16 cellular contexts compared by ENCODE assay signal in genomic region chr5:138054863-138055558, GRCh38. TPM values are rescaled to one million over a fixed set of nuclear protein-coding genes. Genes with fewer than 3 reads are reported as not detected.
DNase-seq lines count a peak whose midpoint lies in the region; FAIRE-seq and TF ChIP-seq lines count a peak whose summit lies in the region.
"Had no signal": no experiment of that assay in that cellular context is flagged by ENCODE, and none has a peak within 500 bp of the region (broad histone marks: within the 10 kb centered on the region; RNA-seq: fewer than 3 reads in every experiment).

No MANE protein-coding gene starts in this region.

- POLR2A ChIA-PET in MCF 10A (lab: Yijun Ruan, JAX): interaction anchor here (0.6 to 0.7 kb wide), 2 partner anchors 9 to 12 kb away, joined by 3 read pairs; no protein-coding TSS in a partner anchor

- no peaks in the 10 kb centered on the region for H3K27me3 ChIP-seq in breast epithelium
- no peaks in the 10 kb centered on the region for H3K27me3 ChIP-seq in bronchial epithelial cell (ENCODE audit: control insufficient read depth, insufficient read depth, low read length)
- no peaks in the 10 kb centered on the region for H3K27me3 ChIP-seq in testis
- peaks cover 0 to 8% (median 0%) of the 10 kb centered on the region in 4 donors for H3K27me3 ChIP-seq in esophagus muscularis mucosa
- H3K27me3 ChIP-seq: cardiac muscle cell had no signal

- intact Hi-C loops in breast epithelium (cut with DNase I; ENCODE audit: low total_unique reads) (no loop called here), MCF 10A (cut with micrococcal nuclease) (no loop called here), testis (cut with DNase I; ENCODE audit: low total_unique reads) (no loop called here), esophagus muscularis mucosa (cut with DNase I) (no loop called here), lower leg skin (cut with DNase I; ENCODE audit: low total_unique reads) (no loop called here)

- H3K4me1 Mint-ChIP-seq in MCF 10A (ENCODE audit: insufficient read depth, unreplicated experiment): no peaks in the 10 kb centered on the region

- H3K9me3 ChIP-seq in breast epithelium (no peaks in the 10 kb centered on the region), testis (no peaks in the 10 kb centered on the region), esophagus muscularis mucosa (no peaks in the 10 kb centered on the region)
- H3K9me3 ChIP-seq: heart left ventricle had no signal

- BruUV-seq in MCF 10A (replicated peaks; lab: Mats Ljungman, UMichigan): no TSS peak

- CTCF ChIA-PET in MCF 10A (lab: Yijun Ruan, JAX): interaction anchor here (0.6 to 5.3 kb wide), 6 partner anchors 10 to 276 kb away, joined by 3 to 33 read pairs (median 8); no protein-coding TSS in a partner anchor

- H3K36me3 ChIP-seq in breast epithelium (no peaks in the 10 kb centered on the region), bronchial epithelial cell (ENCODE audit: control insufficient read depth, insufficient read depth, low read length) (no peaks in the 10 kb centered on the region), testis (ENCODE audit: low read depth, missing control alignments) (no peaks in the 10 kb centered on the region), esophagus muscularis mucosa (no peaks in the 10 kb centered on the region)
- H3K36me3 ChIP-seq: cardiac muscle cell, heart left ventricle had no signal

- H3K36me3 Mint-ChIP-seq in MCF 10A (ENCODE audit: insufficient read depth, unreplicated experiment): no peaks in the 10 kb centered on the region
- H3K36me3 Mint-ChIP-seq: naive thymus-derived CD4-positive, alpha-beta T cell had no signal

- H3K27ac Mint-ChIP-seq in MCF 10A (ENCODE audit: low read depth, unreplicated experiment): no peak overlapping the region
- H3K27ac Mint-ChIP-seq: naive thymus-derived CD4-positive, alpha-beta T cell had no signal

- TF ChIP-seq POLR2A in breast epithelium (IDR thresholded peaks at IDR 0.05): no peak
- TF ChIP-seq POLR2A in testis (IDR thresholded peaks at IDR 0.05): no peak
- TF ChIP-seq POLR2A in esophagus muscularis mucosa (IDR thresholded peaks at IDR 0.05; ENCODE audit: low read depth): no peak
- no peak for TF ChIP-seq POLR2A in lower leg skin (IDR thresholded peaks at IDR 0.05)

- no peak for FAIRE-seq in bronchial epithelial cell (lab: Jason Lieb, UNC)

- TF ChIP-seq CTCF in breast epithelium (IDR thresholded peaks at IDR 0.05) (no peak), MCF 10A (IDR thresholded peaks at IDR 0.05; ENCODE audit: unreplicated experiment) (no peak), bronchial epithelial cell (IDR thresholded peaks at IDR 0.05; ENCODE audit: insufficient read depth, low read length, severe bottlenecking) (no peak), testis (IDR thresholded peaks at IDR 0.05) (no peak), esophagus muscularis mucosa (IDR thresholded peaks at IDR 0.05) (no peak), GM13977 (IDR thresholded peaks at IDR 0.05; ENCODE audit: extremely low read depth, insufficient read depth, missing control alignments) (no peak), lower leg skin (IDR thresholded peaks at IDR 0.05) (no peak)

- H3K4me3 Mint-ChIP-seq in MCF 10A (ENCODE audit: unreplicated experiment): no peak overlapping the region
- H3K4me3 Mint-ChIP-seq: naive thymus-derived CD4-positive, alpha-beta T cell had no signal

- H3K4me3 ChIP-seq in breast epithelium (peak overlapping the region in 2 of 3 donors; percentile 15 to 47), bronchial epithelial cell (ENCODE audit: low read depth, low read length) (no peak overlapping the region), testis (no peak overlapping the region), esophagus muscularis mucosa (no peak overlapping the region), lower leg skin (ENCODE audit: low read depth, poor library complexity, severe bottlenecking) (no peak overlapping the region)
- H3K4me3 ChIP-seq: cardiac muscle cell, GM23248 had no signal

- no peak for TF ChIP-seq EP300 in esophagus muscularis mucosa (IDR thresholded peaks at IDR 0.05)

- H3K27me3 Mint-ChIP-seq in MCF 10A (ENCODE audit: insufficient read depth, unreplicated experiment): peaks cover 18% of the 10 kb centered on the region
- H3K27me3 Mint-ChIP-seq: naive thymus-derived CD4-positive, alpha-beta T cell had no signal

- in situ Hi-C loops in GM13977 (cut with MboI; ENCODE audit: low pct_unique_long_range_greater_than_20kb, low sequenced_read_pairs, unreplicated experiment): no loop called here

- H3K4me1 ChIP-seq in breast epithelium (peaks cover 0 to 5% of the 10 kb centered on the region in 2 donors), testis (peaks cover 24% of the 10 kb centered on the region), esophagus muscularis mucosa (peaks cover 0 to 4% (median 0%) of the 10 kb centered on the region in 4 donors)

- no peaks in the 10 kb centered on the region for H3K9me3 Mint-ChIP-seq in MCF 10A (ENCODE audit: unreplicated experiment)
- H3K9me3 Mint-ChIP-seq: naive thymus-derived CD4-positive, alpha-beta T cell had no signal

- DNase-seq in breast epithelium (ENCODE audit: low spot score in 2 of 2) (peak in 1 of 2 donors; percentile 25), MCF 10A (ENCODE audit: unreplicated experiment) (no peak), bronchial epithelial cell (ENCODE audit: low read depth) (peak; percentile 31), inferior parietal cortex (ENCODE audit: extremely low spot score) (peak; percentile 86), testis (peak; percentile 78), esophagus muscularis mucosa (ENCODE audit: extremely low spot score) (no peak), GM13977 (ENCODE audit: low spot score) (no peak), lower leg skin (ENCODE audit: low spot score in 2 of 2) (no peak)
- DNase-seq: activated CD8-positive, alpha-beta memory T cell treated with anti-CD3 and anti-CD28 coated beads, Interleukin-2, amount 50 U/mL, for 4 hours; GM23248; heart left ventricle; naive thymus-derived CD4-positive, alpha-beta T cell; stimulated activated CD4-positive, alpha-beta T cell treated with anti-CD3 and anti-CD28 coated beads, Interleukin-4, amount 100 ng/mL, for 1 hour; T-helper 9 cell had no signal

- H3K27ac ChIP-seq in breast epithelium (peak overlapping the region; percentile 56 to 62), testis (peak overlapping the region; percentile 69 to 83), esophagus muscularis mucosa (replicated peaks in 1 of 4) (no peak overlapping the region)
- H3K27ac ChIP-seq: cardiac muscle cell, GM23248, heart left ventricle had no signal

- WGBS in testis, 2 donors: 36 to 44% methylated on average over 13 of the region's 13 CpGs
- 34% methylated on average over 13 of the region's 13 CpGs for WGBS in esophagus muscularis mucosa
- WGBS in lower leg skin, 2 donors: 31 to 39% methylated on average over 13 of the region's 13 CpGs

RNA-seq across cellular contexts. Expression of gene FAM13B, which starts 22.1 kb away (rescaled TPM):
- total RNA-seq in breast epithelium: 10 to 100 TPM; 42.7 to 55.8 (median 52.4) TPM
- 29.1 and 33.7 TPM in 2 replicates for total RNA-seq in MCF 10A (2022)
- total RNA-seq in bronchial epithelial cell: 10.5 TPM in 2 replicates
- total RNA-seq in testis: 100 to 1,000 TPM; 125 to 134 TPM
- 56.5 TPM for polyA plus RNA-seq in testis (ENCODE audit: insufficient read depth, low read depth, low replicate concordance)
- 10 to 100 TPM; 50.0 to 73.1 (median 53.6) TPM for total RNA-seq in esophagus muscularis mucosa
- 10 to 100 TPM; 17.9 to 25.6 (median 21.4) TPM for total RNA-seq in lower leg skin

RNA-seq across cellular contexts. Expression of gene WNT8A, which starts 28.8 kb away (rescaled TPM):
- total RNA-seq in breast epithelium (not detected), MCF 10A (2022) (not detected in 2 replicates), bronchial epithelial cell (not detected in 2 replicates), testis (1 to 10 TPM in 1 of 2 donors, under 1 TPM in 1; 0.71 to 1.3 TPM), esophagus muscularis mucosa (not detected), lower leg skin (not detected)
- polyA plus RNA-seq in testis (ENCODE audit: insufficient read depth, low read depth, low replicate concordance): 1.4 TPM
- total RNA-seq: A673; cardiac muscle cell; GM23248; heart left ventricle; naive thymus-derived CD4-positive, alpha-beta T cell had no signal
- polyA plus RNA-seq: cardiac muscle cell; GM23248; heart left ventricle; naive thymus-derived CD4-positive, alpha-beta T cell had no signal

Comparison
In these comparisons a context has a peak if more than half of its experiments do, and no peak if none do; other contexts are left out.
1. DNase-seq: peak in bronchial epithelial cell (single experiment), inferior parietal cortex (single experiment) and testis (single experiment); none in MCF 10A (single experiment), esophagus muscularis mucosa (single experiment), GM13977 (single experiment) and lower leg skin (0 of 2).
2. H3K27ac ChIP-seq: peak in breast epithelium (2 of 2) and testis (2 of 2); none in esophagus muscularis mucosa (0 of 4).
3. H3K4me3 ChIP-seq: peak in breast epithelium (2 of 3); none in bronchial epithelial cell (single experiment), testis (0 of 2), esophagus muscularis mucosa (0 of 4) and lower leg skin (single experiment).